9 cellular contexts compared by ENCODE assay signal in genomic region chr13:113862191-113862765, GRCh38. TPM values are rescaled to one million over a fixed set of nuclear protein-coding genes. Genes with fewer than 3 reads are reported as not detected.
DNase-seq lines count a peak whose midpoint lies in the region; ATAC-seq, FAIRE-seq and TF ChIP-seq lines count a peak whose summit lies in the region.
"Had no signal": no experiment of that assay in that cellular context is flagged by ENCODE, and none has a peak within 500 bp of the region (broad histone marks: within the 10 kb centered on the region; RNA-seq: fewer than 3 reads in every experiment).

No MANE protein-coding gene starts in this region.

- peak overlapping the region; percentile 84 to 91 for H3K27ac ChIP-seq in mucosa of rectum (ENCODE audit: low read depth in 2 of 2, low read length in 2 of 2)

- peaks cover 42 to 54% of the 10 kb centered on the region in 2 donors for H3K4me1 ChIP-seq in mucosa of rectum (ENCODE audit: control insufficient read depth in 2 of 2, insufficient read depth in 2 of 2, low read length in 2 of 2)

- H3K27ac Mint-ChIP-seq in activated naive CD4-positive, alpha-beta T cell treated with anti-CD3 and anti-CD28 coated beads for 36 hours = no peak overlapping the region
- peak overlapping the region; percentile 1 for H3K27ac Mint-ChIP-seq in chondrocyte (ENCODE audit: unreplicated experiment)

- TF ChIP-seq CTCF in chondrocyte (IDR thresholded peaks at IDR 0.05) = no peak
- TF ChIP-seq CTCF in GM10248 (IDR thresholded peaks at IDR 0.05; ENCODE audit: control extremely low read depth, extremely low read depth, low read depth, missing control alignments) = no peak

- intact Hi-C loops in activated naive CD4-positive, alpha-beta T cell treated with anti-CD3 and anti-CD28 coated beads for 36 hours (cut with micrococcal nuclease) = no loop called here

- H3K27me3 Mint-ChIP-seq in activated naive CD4-positive, alpha-beta T cell treated with anti-CD3 and anti-CD28 coated beads for 36 hours (ENCODE audit: low read depth) = peaks cover 42% of the 10 kb centered on the region
- H3K27me3 Mint-ChIP-seq in chondrocyte (ENCODE audit: low read depth) = peaks cover 7% of the 10 kb centered on the region

- H3K4me3 Mint-ChIP-seq in activated naive CD4-positive, alpha-beta T cell treated with anti-CD3 and anti-CD28 coated beads for 36 hours = peak overlapping the region; percentile 67
- peak overlapping the region; percentile 76 for H3K4me3 Mint-ChIP-seq in chondrocyte (ENCODE audit: unreplicated experiment)

- peak overlapping the region; percentile 71 to 73 for H3K4me3 ChIP-seq in mucosa of rectum (ENCODE audit: low read length in 2 of 2)

- H3K9me3 Mint-ChIP-seq in activated naive CD4-positive, alpha-beta T cell treated with anti-CD3 and anti-CD28 coated beads for 36 hours = peaks cover 4% of the 10 kb centered on the region
- no peaks in the 10 kb centered on the region for H3K9me3 Mint-ChIP-seq in chondrocyte (ENCODE audit: low read depth)

- H3K27me3 ChIP-seq in mucosa of rectum (ENCODE audit: control insufficient read depth in 2 of 2, insufficient read depth in 2 of 2, low read length in 2 of 2) = peaks cover 0 to 2% of the 10 kb centered on the region in 2 donors

- H3K36me3 Mint-ChIP-seq in activated naive CD4-positive, alpha-beta T cell treated with anti-CD3 and anti-CD28 coated beads for 36 hours (ENCODE audit: low read depth) = no peaks in the 10 kb centered on the region
- H3K36me3 Mint-ChIP-seq in chondrocyte (ENCODE audit: low read depth) = peaks cover 6% of the 10 kb centered on the region

- peaks cover 7% of the 10 kb centered on the region for H3K4me1 Mint-ChIP-seq in activated naive CD4-positive, alpha-beta T cell treated with anti-CD3 and anti-CD28 coated beads for 36 hours (ENCODE audit: low read depth)
- peaks cover 38% of the 10 kb centered on the region for H3K4me1 Mint-ChIP-seq in chondrocyte (ENCODE audit: low read depth)

- CTCF ChIA-PET in activated naive CD4-positive, alpha-beta T cell treated with anti-CD3 and anti-CD28 coated beads for 36 hours (lab: Charles Lee) = no interaction called here
- CTCF ChIA-PET in GM10248 (lab: Yijun Ruan, JAX) = no interaction called here

- ATAC-seq in HG03565 (IDR thresholded peaks at IDR 0.05; ENCODE audit: unreplicated experiment) = no peak

- FAIRE-seq in urothelium cell line (lab: Jason Lieb, UNC) = peak; percentile 23

- peak overlapping the region; percentile 41 to 88 for H3K9ac ChIP-seq in mucosa of rectum (ENCODE audit: low read depth in 1 of 2, low read length in 2 of 2)

- DNase-seq in activated naive CD4-positive, alpha-beta T cell treated with anti-CD3 and anti-CD28 coated beads for 36 hours = no peak
- no peak for DNase-seq in activated naive CD4-positive, alpha-beta T cell (lab: John Stamatoyannopoulos, UW)
- DNase-seq in chondrocyte (ENCODE audit: low spot score) (no peak), urothelium cell line (ENCODE audit: low spot score) (no peak), NCI-H2081 (lab: John Stamatoyannopoulos, UW) (no peak), GM10248 (ENCODE audit: extremely low spot score) (no peak)
- DNase-seq: GF-D8 had no signal

- POLR2A ChIA-PET in GM10248 (lab: Yijun Ruan, JAX) = no interaction called here

- peaks cover 3 to 8% of the 10 kb centered on the region in 2 donors for H3K36me3 ChIP-seq in mucosa of rectum (ENCODE audit: control insufficient read depth in 2 of 2, insufficient read depth in 2 of 2, low read length in 2 of 2)

- no peaks in the 10 kb centered on the region for H3K9me3 ChIP-seq in mucosa of rectum (ENCODE audit: control insufficient read depth in 2 of 2, low read length in 2 of 2)

RNA-seq across cellular contexts. Expression of gene GAS6, which starts 1.6 kb away (rescaled TPM):
- 1 to 10 TPM; 1.7 to 3.2 TPM for total RNA-seq in activated naive CD4-positive, alpha-beta T cell treated with anti-CD3 and anti-CD28 coated beads for 36 hours
- 83.7 to 113 TPM (median 111 TPM) in 3 replicates for total RNA-seq in chondrocyte

Comparison
In these comparisons a context has a peak if more than half of its experiments do, and no peak if none do; other contexts are left out.
1. RNA of gene GAS6, which starts 1.6 kb away (total RNA-seq): 83.7 to 113 TPM in chondrocyte; 1.7 to 3.2 TPM in activated naive CD4-positive, alpha-beta T cell treated with anti-CD3 and anti-CD28 coated beads for 36 hours; every median in the first group is over 10 times any median in the second.